Comparison of ENCODE assay signal across 30 cellular contexts in genomic region chr19:7687177-7687576, GRCh38. TPM values are rescaled to one million over a fixed set of nuclear protein-coding genes. Genes with fewer than 3 reads are reported as not detected.
"Had no signal": no experiment of that assay in that cellular context is flagged by ENCODE, and none has a peak within 500 bp of the region (broad histone marks: within the 10 kb centered on the region; RNA-seq: fewer than 3 reads in every experiment).

No MANE protein-coding gene starts in this region.

- ATAC-seq: activated T-cell treated with anti-CD3 and anti-CD28 coated beads, Interleukin-2, amount 50 U/mL, for 4 hours; left ventricle myocardium superior; natural killer cell treated with Interleukin-12 subunit alpha and Interleukin-12 subunit beta and Interleukin-15 and Interleukin-18, amount 100 ng/mL, for 72 hours; sciatic nerve; WTC11 had no signal

- FAIRE-seq: astrocyte, frontal cortex, islet of Langerhans, small intestine had no signal

- DNase-seq: activated CD4-positive, alpha-beta T cell treated with anti-CD3 and anti-CD28 coated beads for 4 hours; activated CD4-positive, alpha-beta T cell treated with anti-CD3 and anti-CD28 coated beads, Interleukin-2, amount 50 U/mL, for 48 hours; activated CD8-positive, alpha-beta memory T cell treated with anti-CD3 and anti-CD28 coated beads, Interleukin-2, amount 50 U/mL, for 48 hours; activated naive CD4-positive, alpha-beta T cell; activated naive CD8-positive, alpha-beta T cell treated with anti-CD3 and anti-CD28 coated beads for 36 hours; activated T-cell treated with anti-CD3 and anti-CD28 coated beads, Interleukin-2, amount 50 U/mL, for 4 hours; central memory CD4-positive, alpha-beta T cell; effector memory CD4-positive, alpha-beta T cell; head of caudate nucleus; left ventricle myocardium superior; mammary epithelial cell; midbrain; nucleus accumbens; small intestine; stimulated activated CD4-positive, alpha-beta T cell treated with anti-CD3 and anti-CD28 coated beads, Interleukin-15, amount 100 ng/mL, for 24 hours; stimulated activated CD4-positive, alpha-beta T cell treated with anti-CD3 and anti-CD28 coated beads, Interleukin-2, amount 100 ng/mL, for 48 hours; stimulated activated CD8-positive, alpha-beta memory T cell treated with anti-CD3 and anti-CD28 coated beads, Interleukin-4, amount 100 ng/mL, for 48 hours; stimulated activated naive CD4-positive, alpha-beta T cell treated with Interleukin-2 at 50 U/mL for 16 hours; T-helper 9 cell had no signal

RNA-seq across cellular contexts. Expression of gene MCEMP1, which starts 10.3 kb away (rescaled TPM):
- total RNA-seq: activated CD8-positive, alpha-beta memory T cell treated with anti-CD3 and anti-CD28 coated beads for 36 hours; activated naive CD8-positive, alpha-beta T cell treated with anti-CD3 and anti-CD28 coated beads for 36 hours; activated T-cell treated with anti-CD3 and anti-CD28 coated beads, Interleukin-2, amount 50 U/mL, for 4 hours; activated T-helper 2 cell treated with anti-CD3 and anti-CD28 coated beads, Interferon-gamma antibody, Interleukin-2, Interleukin-4, amounts not matched to agents 10 μg/mL and 5 μg/mL and 100 μg/mL, durations not matched to agents 14 hours and 24 hours and 36 hours; astrocyte; dermis microvascular lymphatic vessel endothelial cell; frontal cortex; mammary epithelial cell; natural killer cell treated with Interleukin-12 subunit alpha and Interleukin-12 subunit beta and Interleukin-15 and Interleukin-18, amount 100 ng/mL, for 72 hours; T-helper 1 cell treated with Interleukin-12 subunit alpha and Interleukin-12 subunit beta and Interleukin-4 antibody, amounts not matched to agents 30 ng/mL and 1 ng/mL, for 36 hours; ureter; WTC11 had no signal

RNA-seq across cellular contexts. Expression of gene FCER2, which starts 14.8 kb away (rescaled TPM):
- total RNA-seq: astrocyte; dermis microvascular lymphatic vessel endothelial cell; frontal cortex; mammary epithelial cell; T-helper 1 cell treated with Interleukin-12 subunit alpha and Interleukin-12 subunit beta and Interleukin-4 antibody, amounts not matched to agents 30 ng/mL and 1 ng/mL, for 36 hours; ureter had no signal
- polyA plus RNA-seq: mammary epithelial cell had no signal

RNA-seq across cellular contexts. Expression of gene RETN, which starts 18.3 kb away (rescaled TPM):
- total RNA-seq: activated CD8-positive, alpha-beta memory T cell treated with anti-CD3 and anti-CD28 coated beads for 36 hours; activated naive CD8-positive, alpha-beta T cell treated with anti-CD3 and anti-CD28 coated beads for 36 hours; activated T-cell treated with anti-CD3 and anti-CD28 coated beads, Interleukin-2, amount 50 U/mL, for 4 hours; activated T-helper 2 cell treated with anti-CD3 and anti-CD28 coated beads, Interferon-gamma antibody, Interleukin-2, Interleukin-4, amounts not matched to agents 10 μg/mL and 5 μg/mL and 100 μg/mL, durations not matched to agents 14 hours and 24 hours and 36 hours; astrocyte; dermis microvascular lymphatic vessel endothelial cell; frontal cortex; left ventricle myocardium superior; mammary epithelial cell; natural killer cell treated with Interleukin-12 subunit alpha and Interleukin-12 subunit beta and Interleukin-15 and Interleukin-18, amount 100 ng/mL, for 72 hours; T-helper 1 cell treated with Interleukin-12 subunit alpha and Interleukin-12 subunit beta and Interleukin-4 antibody, amounts not matched to agents 30 ng/mL and 1 ng/mL, for 36 hours; ureter; WTC11 had no signal
- polyA plus RNA-seq: mammary epithelial cell had no signal

RNA-seq across cellular contexts. Expression of gene CLEC4G, which starts 44.7 kb away (rescaled TPM):
- total RNA-seq: activated CD8-positive, alpha-beta memory T cell treated with anti-CD3 and anti-CD28 coated beads for 36 hours; activated naive CD8-positive, alpha-beta T cell treated with anti-CD3 and anti-CD28 coated beads for 36 hours; activated T-cell treated with anti-CD3 and anti-CD28 coated beads, Interleukin-2, amount 50 U/mL, for 4 hours; activated T-helper 2 cell treated with anti-CD3 and anti-CD28 coated beads, Interferon-gamma antibody, Interleukin-2, Interleukin-4, amounts not matched to agents 10 μg/mL and 5 μg/mL and 100 μg/mL, durations not matched to agents 14 hours and 24 hours and 36 hours; astrocyte; dermis microvascular lymphatic vessel endothelial cell; mammary epithelial cell; natural killer cell treated with Interleukin-12 subunit alpha and Interleukin-12 subunit beta and Interleukin-15 and Interleukin-18, amount 100 ng/mL, for 72 hours; T-helper 1 cell treated with Interleukin-12 subunit alpha and Interleukin-12 subunit beta and Interleukin-4 antibody, amounts not matched to agents 30 ng/mL and 1 ng/mL, for 36 hours had no signal
- polyA plus RNA-seq: mammary epithelial cell had no signal
